ENCODE assay signal across 8 cellular contexts in the genomic region with DNA sequence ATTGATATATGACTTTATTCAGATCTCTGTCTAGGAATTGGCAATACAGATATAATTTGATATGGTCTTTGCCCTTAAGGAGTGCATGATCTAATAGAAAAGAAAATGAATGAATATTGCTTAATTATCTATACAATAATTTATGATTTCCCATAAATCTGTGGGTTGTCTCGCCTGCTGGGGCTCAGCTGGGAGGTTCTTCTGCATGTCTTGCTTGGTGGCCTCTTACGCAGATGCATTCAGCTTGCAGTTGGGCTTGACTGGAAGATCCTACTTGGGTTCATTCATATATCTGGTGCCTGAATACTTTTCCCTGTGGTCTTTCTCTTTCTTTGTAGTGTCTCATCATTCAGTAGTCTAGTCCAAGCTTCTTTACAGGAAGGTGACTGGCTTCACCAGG.
"Had no signal": no experiment of that assay in that cellular context is flagged by ENCODE, and none has a peak within 500 bp of the region (broad histone marks: within the 10 kb centered on the region; RNA-seq: fewer than 3 reads in every experiment).

No MANE protein-coding gene starts in this region.

- FAIRE-seq: G401.6, GM12878, GM12891, GM12892, GM18507, GM19239 had no signal

- DNase-seq: GDM1, GF-D8 had no signal

- ATAC-seq: GM12878 had no signal

- H3K4me3 ChIP-seq: GM12878 had no signal
